ENCODE assay signal across 8 cellular contexts in the genomic region with DNA sequence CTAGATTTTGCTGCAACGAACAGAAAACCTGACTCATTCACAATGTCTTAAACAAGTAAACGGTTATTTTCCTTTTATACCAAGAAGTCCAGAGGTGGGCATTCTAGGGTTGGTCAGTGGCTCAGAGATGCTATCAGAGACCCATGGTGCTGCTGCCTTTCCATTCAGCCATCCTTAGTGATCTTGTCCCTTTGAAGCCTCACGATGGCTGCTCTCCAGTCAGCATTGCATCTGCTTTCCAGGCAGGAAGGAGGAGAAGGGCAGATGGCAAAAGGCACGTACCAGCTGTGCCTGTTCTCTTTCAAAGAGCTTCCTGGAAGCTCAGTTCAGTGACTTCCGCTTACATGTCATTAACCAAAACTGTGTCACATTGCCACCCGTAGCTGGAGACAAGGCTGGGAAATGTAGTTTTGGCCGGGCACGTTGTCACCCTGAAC. TPM values are rescaled to one million over a fixed set of nuclear protein-coding genes. Genes with fewer than 3 reads are reported as not detected.
DNase-seq lines count a peak whose midpoint lies in the region; TF ChIP-seq lines count a peak whose summit lies in the region.

No MANE protein-coding gene starts in this region.

- H3K27me3 Mint-ChIP-seq in glutamatergic neuron (ENCODE audit: unreplicated experiment): peaks cover 8% of the 10 kb centered on the region

- DNase-seq in H4 (ENCODE audit: low spot score): peak; percentile 33
- DNase-seq in NCI-H1694 (lab: John Stamatoyannopoulos, UW): peak; percentile 93
- DNase-seq in activated CD8-positive, alpha-beta memory T cell treated with anti-CD3 and anti-CD28 coated beads for 48 hours (ENCODE audit: low read depth in 2 of 3, low spot score in 2 of 3): peak in 2 of 3 experiments; percentile 11 to 24
- DNase-seq in glutamatergic neuron: peak; percentile 88
- peak; percentile 64 for DNase-seq in stimulated activated CD4-positive, alpha-beta T cell treated with anti-CD3 and anti-CD28 coated beads, Interleukin-1b, Interleukin-23, amount 100 ng/mL, for 48 hours
- DNase-seq in SIG-M5 treated with dmso at 0.1 percent for 504 hours (lab: John Stamatoyannopoulos, UW; ENCODE audit: unreplicated experiment): no peak
- DNase-seq in HEK293T (ENCODE audit: extremely low spot score): no peak

- H3K27ac Mint-ChIP-seq in glutamatergic neuron (ENCODE audit: unreplicated experiment): peak overlapping the region; percentile 91

- POLR2A ChIA-PET in HEK293T (lab: Yijun Ruan, JAX): no interaction called here

- peaks cover 37% of the 10 kb centered on the region for H3K4me1 Mint-ChIP-seq in glutamatergic neuron (ENCODE audit: low read depth, unreplicated experiment)

- CTCF ChIA-PET in HEK293T (lab: Yijun Ruan, JAX): no interaction called here

- H3K9me3 Mint-ChIP-seq in glutamatergic neuron (ENCODE audit: unreplicated experiment): peaks cover 16% of the 10 kb centered on the region

- H3K4me3 Mint-ChIP-seq in glutamatergic neuron (ENCODE audit: unreplicated experiment): peak overlapping the region; percentile 77

- no peak for TF ChIP-seq CTCF in glutamatergic neuron (IDR thresholded peaks at IDR 0.05; ENCODE audit: partially characterized antibody, unreplicated experiment)

- TF ChIP-seq POLR2A in GM15510 (IDR thresholded peaks at IDR 0.05; ENCODE audit: borderline replicate concordance, extremely low read depth, insufficient read length): peak; percentile 50

- no peaks in the 10 kb centered on the region for H3K36me3 Mint-ChIP-seq in glutamatergic neuron (ENCODE audit: unreplicated experiment)

TF ChIP-seq in HEK293T, 16 proteins besides CTCF, POLR2A, EP300 and RAD21:
- TF ChIP-seq SP1 (IDR thresholded peaks at IDR 0.05) (no peak), NFRKB (IDR thresholded peaks at IDR 0.05) (no peak), FOXK2 (IDR thresholded peaks at IDR 0.05) (no peak), ZNF384 (IDR thresholded peaks at IDR 0.05) (no peak), ARNT (IDR thresholded peaks at IDR 0.05) (no peak), LEF1 (IDR thresholded peaks at IDR 0.05; ENCODE audit: borderline replicate concordance) (no peak), SUZ12 (IDR thresholded peaks at IDR 0.05) (no peak), BHLHE40 (IDR thresholded peaks at IDR 0.05; ENCODE audit: borderline replicate concordance) (no peak), FOXA1 (IDR thresholded peaks at IDR 0.05) (no peak), FOXM1 (IDR thresholded peaks at IDR 0.05; ENCODE audit: borderline replicate concordance) (no peak), ELF4 (IDR thresholded peaks at IDR 0.05) (no peak), TARDBP (IDR thresholded peaks at IDR 0.05) (no peak), HDGF (IDR thresholded peaks at IDR 0.05; ENCODE audit: borderline replicate concordance) (no peak), CTBP1 (IDR thresholded peaks at IDR 0.05; ENCODE audit: borderline replicate concordance) (no peak)
- TF ChIP-seq, protein P1, sequence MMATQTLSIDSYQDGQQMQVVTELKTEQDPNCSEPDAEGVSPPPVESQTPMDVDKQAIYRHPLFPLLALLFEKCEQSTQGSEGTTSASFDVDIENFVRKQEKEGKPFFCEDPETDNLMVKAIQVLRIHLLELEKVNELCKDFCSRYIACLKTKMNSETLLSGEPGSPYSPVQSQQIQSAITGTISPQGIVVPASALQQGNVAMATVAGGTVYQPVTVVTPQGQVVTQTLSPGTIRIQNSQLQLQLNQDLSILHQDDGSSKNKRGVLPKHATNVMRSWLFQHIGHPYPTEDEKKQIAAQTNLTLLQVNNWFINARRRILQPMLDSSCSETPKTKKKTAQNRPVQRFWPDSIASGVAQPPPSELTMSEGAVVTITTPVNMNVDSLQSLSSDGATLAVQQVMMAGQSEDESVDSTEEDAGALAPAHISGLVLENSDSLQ (IDR thresholded peaks at IDR 0.05): no peak

RNA-seq across cellular contexts. Expression of a gene that starts 30.1 kb away (rescaled TPM):
- 0.68 and 1.3 TPM in 2 replicates for total RNA-seq in H4 (2014; rRNA removed; shearing (Covaris generic))
- 43.0 TPM for total RNA-seq in glutamatergic neuron (ENCODE audit: unreplicated experiment)

Comparison
In these comparisons a context has a peak if more than half of its experiments do, and no peak if none do; other contexts are left out.
1. DNase-seq: peak in H4 (single experiment), NCI-H1694 (single experiment), activated CD8-positive, alpha-beta memory T cell treated with anti-CD3 and anti-CD28 coated beads for 48 hours (2 of 3), glutamatergic neuron (single experiment) and stimulated activated CD4-positive, alpha-beta T cell treated with anti-CD3 and anti-CD28 coated beads, Interleukin-1b, Interleukin-23, amount 100 ng/mL, for 48 hours (single experiment); none in SIG-M5 treated with dmso at 0.1 percent for 504 hours (single experiment) and HEK293T (single experiment).
2. RNA of a gene that starts 30.1 kb away (total RNA-seq): 43.0 TPM in glutamatergic neuron (single experiment); 0.68 to 1.3 TPM in H4; every median in the first group is over 10 times any median in the second.